In the genomic region with DNA sequence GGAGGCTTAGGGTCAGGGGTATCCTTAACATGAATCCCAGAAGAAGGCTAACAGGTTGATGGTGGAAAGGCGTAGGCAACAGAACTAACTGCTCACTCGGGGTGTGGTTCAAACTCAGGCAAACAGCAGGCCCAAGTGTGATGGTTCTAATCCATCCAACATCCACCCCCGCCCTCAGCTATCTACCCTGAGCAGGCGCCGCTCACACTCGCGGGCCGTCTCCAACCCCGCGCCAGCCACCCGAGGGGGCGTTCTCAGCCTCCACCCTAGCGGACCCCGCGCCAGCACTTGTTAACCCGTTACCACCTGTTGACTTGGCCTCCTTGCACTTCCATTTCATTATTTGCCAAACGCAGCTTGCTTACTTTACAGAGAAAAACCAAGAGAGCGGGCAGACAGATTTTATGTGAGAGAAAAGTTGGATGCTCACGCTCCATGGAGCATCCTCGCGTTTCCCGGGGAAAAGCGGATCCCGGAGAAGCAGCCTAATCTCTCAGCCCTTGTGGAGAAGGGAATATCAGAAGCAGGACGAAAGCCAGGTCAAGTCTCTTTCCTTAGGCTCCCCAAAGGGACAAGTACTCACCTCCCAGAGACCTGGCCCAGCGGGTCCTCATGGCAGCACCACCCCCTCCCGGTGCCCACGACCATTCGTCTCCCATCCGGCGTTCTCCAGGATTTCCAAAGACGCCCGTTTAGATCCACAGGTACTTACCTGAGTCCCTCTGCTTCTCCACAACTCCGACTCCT, we compare ENCODE assay signal across 9 cellular contexts. TPM values are rescaled to one million over a fixed set of nuclear protein-coding genes. Genes with fewer than 3 reads are reported as not detected.
A peak's percentile ranks its signal among the peaks of the same experiment; 100 is the strongest.
DNase-seq lines count a peak whose midpoint lies in the region; ATAC-seq and TF ChIP-seq lines count a peak whose summit lies in the region.
"Had no signal": no experiment of that assay in that cellular context is flagged by ENCODE, and none has a peak within 500 bp of the region (broad histone marks: within the 10 kb centered on the region; RNA-seq: fewer than 3 reads in every experiment).

No MANE protein-coding gene starts in this region.

- no peaks in the 10 kb centered on the region for H3K36me3 ChIP-seq in heart left ventricle
- H3K36me3 ChIP-seq in prostate gland, result no peaks in the 10 kb centered on the region

- POLR2A ChIA-PET in activated CD4-positive, alpha-beta memory T cell treated with anti-CD3 and anti-CD28 coated beads, Interleukin-2, amount 10 ng/mL, durations not matched to agents 7 days and 5 days (lab: Charles Lee), result no interaction called here

- peak overlapping the region; percentile 27 for H3K27ac Mint-ChIP-seq in activated CD4-positive, alpha-beta memory T cell treated with anti-CD3 and anti-CD28 coated beads, Interleukin-2, amount 10 ng/mL, durations not matched to agents 7 days and 5 days

- peaks cover 6% of the 10 kb centered on the region for H3K36me3 Mint-ChIP-seq in activated CD4-positive, alpha-beta memory T cell treated with anti-CD3 and anti-CD28 coated beads, Interleukin-2, amount 10 ng/mL, durations not matched to agents 7 days and 5 days (ENCODE audit: low read depth)

- peaks cover 0 to 20% (median 2%) of the 10 kb centered on the region in 12 donors for H3K4me1 ChIP-seq in heart left ventricle
- peaks cover 2% of the 10 kb centered on the region for H3K4me1 ChIP-seq in prostate gland (replicated peaks)

- DNase-seq in DMS153 treated with DMSO at 0.1 percent for 48 hours (lab: John Stamatoyannopoulos, UW; ENCODE audit: unreplicated experiment) (peak; percentile 45), DMS153 (lab: John Stamatoyannopoulos, UW) (no peak), heart left ventricle (no peak), prostate gland (ENCODE audit: low spot score) (peak; percentile 5), left lobe of liver (ENCODE audit: low spot score) (no peak)
- no peak for DNase-seq in activated CD4-positive, alpha-beta memory T cell treated with anti-CD3 and anti-CD28 coated beads, Interleukin-2, amount 10 ng/mL, durations not matched to agents 7 days and 5 days

- TF ChIP-seq POLR2A in heart left ventricle (IDR thresholded peaks at IDR 0.05) (no peak), prostate gland (IDR thresholded peaks at IDR 0.05) (no peak)

- H3K9me3 Mint-ChIP-seq in activated CD4-positive, alpha-beta memory T cell treated with anti-CD3 and anti-CD28 coated beads, Interleukin-2, amount 10 ng/mL, durations not matched to agents 7 days and 5 days, result no peaks in the 10 kb centered on the region

- peak overlapping the region; percentile 12 to 72 (median 56) for H3K4me3 ChIP-seq in heart left ventricle
- peak overlapping the region; percentile 48 to 49 for H3K4me3 ChIP-seq in prostate gland

- ATAC-seq in heart left ventricle (peak in 2 of 4 donors; percentile 15 to 33), HG03469 (IDR thresholded peaks at IDR 0.05; ENCODE audit: unreplicated experiment) (no peak), HG02678 (IDR thresholded peaks at IDR 0.05; ENCODE audit: unreplicated experiment) (no peak), left lobe of liver (no peak)

- TF ChIP-seq CTCF in heart left ventricle (IDR thresholded peaks at IDR 0.05) (no peak), prostate gland (IDR thresholded peaks at IDR 0.05) (no peak)

- H3K4me3 Mint-ChIP-seq in activated CD4-positive, alpha-beta memory T cell treated with anti-CD3 and anti-CD28 coated beads, Interleukin-2, amount 10 ng/mL, durations not matched to agents 7 days and 5 days, result peak overlapping the region; percentile 64

- 5 to 11% (median 10%) methylated on average over 30 to 34 of the region's 34 CpGs for whole genome bisulfite sequencing in heart left ventricle, 4 donors
- WGBS in prostate gland, result 5% methylated on average over 34 of the region's 34 CpGs

- peaks cover 33% of the 10 kb centered on the region for H3K4me1 Mint-ChIP-seq in activated CD4-positive, alpha-beta memory T cell treated with anti-CD3 and anti-CD28 coated beads, Interleukin-2, amount 10 ng/mL, durations not matched to agents 7 days and 5 days

- H3K9me3 ChIP-seq in heart left ventricle (no peaks in the 10 kb centered on the region), prostate gland (no peaks in the 10 kb centered on the region)

- CTCF ChIA-PET in activated CD4-positive, alpha-beta memory T cell treated with anti-CD3 and anti-CD28 coated beads, Interleukin-2, amount 10 ng/mL, durations not matched to agents 7 days and 5 days (lab: Charles Lee), result interaction anchor here (0.8 kb wide), 1 partner anchor 17 kb away, joined by 3 read pairs; no protein-coding TSS in a partner anchor

- peaks cover 45% of the 10 kb centered on the region for H3K27me3 Mint-ChIP-seq in activated CD4-positive, alpha-beta memory T cell treated with anti-CD3 and anti-CD28 coated beads, Interleukin-2, amount 10 ng/mL, durations not matched to agents 7 days and 5 days

- H3K27ac ChIP-seq in heart left ventricle, result peak overlapping the region in 2 of 12 donors; percentile 21 to 61
- no peak overlapping the region for H3K27ac ChIP-seq in prostate gland

- intact Hi-C loops in heart left ventricle (cut with DNase I) (no loop called here), prostate gland (cut with DNase I) (no loop called here)

- H3K27me3 ChIP-seq in heart left ventricle, result peaks cover 0 to 53% (median 24%) of the 10 kb centered on the region in 9 donors
- no peaks in the 10 kb centered on the region for H3K27me3 ChIP-seq in prostate gland (replicated peaks; ENCODE audit: insufficient read depth)

RNA-seq across cellular contexts. Expression of a gene that starts 0.8 kb away (rescaled TPM):
- total RNA-seq in activated CD4-positive, alpha-beta memory T cell treated with anti-CD3 and anti-CD28 coated beads, Interleukin-2, amount 10 ng/mL, durations not matched to agents 7 days and 5 days, result 10 to 100 TPM; 11.6 to 12.2 TPM
- 10 to 100 TPM in 3 of 9 donors, 1 to 10 TPM in 6; 2.5 to 27.9 (median 5.8) TPM for total RNA-seq in heart left ventricle
- 1 to 10 TPM; 2.3 to 3.4 TPM for polyA plus RNA-seq in heart left ventricle
- total RNA-seq in prostate gland, result 1 to 10 TPM; 5.6 to 8.7 TPM
- 0.20 TPM for total RNA-seq in left lobe of liver

RNA-seq across cellular contexts. Expression of a gene that starts 58.5 kb away (rescaled TPM):
- total RNA-seq in activated CD4-positive, alpha-beta memory T cell treated with anti-CD3 and anti-CD28 coated beads, Interleukin-2, amount 10 ng/mL, durations not matched to agents 7 days and 5 days, result 1 to 10 TPM in 1 of 2 experiments, under 1 TPM in 1; 0.90 to 1.2 TPM
- 1 to 10 TPM in 7 of 9 donors, under 1 TPM in 2; 0.14 to 9.9 (median 1.5) TPM for total RNA-seq in heart left ventricle
- 1 to 10 TPM in 1 of 2 donors, under 1 TPM in 1; 0.80 to 1.6 TPM for polyA plus RNA-seq in heart left ventricle
- 10 to 100 TPM in 1 of 2 donors, 1 to 10 TPM in 1; 5.9 to 10.6 TPM for total RNA-seq in prostate gland
- 5.0 TPM for total RNA-seq in left lobe of liver
- total RNA-seq: RPMI7951 had no signal

Comparison
In these comparisons a context has a peak if more than half of its experiments do, and no peak if none do; other contexts are left out.
1. DNase-seq: peak in DMS153 treated with DMSO at 0.1 percent for 48 hours (single experiment) and prostate gland (single experiment); none in DMS153 (single experiment), activated CD4-positive, alpha-beta memory T cell treated with anti-CD3 and anti-CD28 coated beads, Interleukin-2, amount 10 ng/mL, durations not matched to agents 7 days and 5 days (single experiment), heart left ventricle (0 of 5) and left lobe of liver (single experiment).